8 cellular contexts compared by ENCODE assay signal in the genomic region with DNA sequence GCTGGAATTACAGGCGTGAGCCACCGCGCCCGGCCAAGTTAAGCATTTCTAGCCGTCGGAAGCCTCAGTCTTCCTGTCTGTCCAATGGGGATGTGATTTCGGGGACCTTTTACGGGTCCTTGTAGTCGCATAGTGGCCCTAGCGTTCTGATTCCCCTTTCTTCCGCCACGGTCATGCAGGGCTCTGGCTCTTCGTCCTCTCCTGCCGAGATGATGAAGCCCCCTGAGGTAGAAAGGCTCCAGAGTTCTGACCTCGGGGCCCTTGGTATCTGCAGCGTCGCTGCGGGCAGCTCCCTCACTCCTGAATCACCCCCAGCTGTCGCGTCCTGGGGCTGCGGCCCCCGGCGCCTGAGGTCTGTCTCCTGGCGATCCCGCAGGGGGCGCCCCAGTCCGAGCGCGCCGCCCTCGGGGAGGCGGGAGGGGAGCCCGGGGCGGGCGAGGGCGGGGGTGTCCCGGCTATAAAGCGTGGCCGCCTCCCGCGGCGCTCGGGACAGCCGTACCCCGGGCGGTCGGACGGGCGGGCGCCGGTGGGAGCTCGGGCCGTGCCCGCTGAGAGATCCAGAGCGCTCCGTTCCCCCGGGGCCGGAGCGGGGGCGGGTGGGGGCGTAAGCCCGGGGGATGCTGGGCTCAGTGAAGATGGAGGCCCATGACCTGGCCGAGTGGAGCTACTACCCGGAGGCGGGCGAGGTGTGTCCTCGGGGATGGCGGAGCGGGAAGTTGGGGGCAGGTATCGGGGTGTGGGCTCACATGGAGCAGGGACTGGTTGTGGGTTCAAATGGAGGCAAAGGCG. TPM values are rescaled to one million over a fixed set of nuclear protein-coding genes. Genes with fewer than 3 reads are reported as not detected.
DNase-seq lines count a peak whose midpoint lies in the region; ATAC-seq, FAIRE-seq and TF ChIP-seq lines count a peak whose summit lies in the region.

TSS of gene FOXA3 (plus strand) at position 487 of the 789 bp plus-strand sequence. CDS start at position 618, 131 bp downstream.

- peaks cover 20% of the 10 kb centered on the region for H3K27me3 Mint-ChIP-seq in activated CD4-positive, alpha-beta memory T cell treated with anti-CD3 and anti-CD28 coated beads for 36 hours

- H3K9me1 ChIP-seq in endothelial cell of umbilical vein (replicated peaks; ENCODE audit: control insufficient read depth, extremely low read depth, insufficient read depth, low read length): no peaks in the 10 kb centered on the region

- no peak for TF ChIP-seq EP300 in transverse colon (IDR thresholded peaks at IDR 0.05; ENCODE audit: low read depth)

- 1% methylated on average over 51 of the region's 71 CpGs; no CpG with 5 or more reads in 1 of the 2 donors for WGBS in transverse colon (ENCODE audit: low coverage in 1 of 2), 2 donors

- H3K27ac ChIP-seq in endothelial cell of umbilical vein (ENCODE audit: insufficient read depth, low read depth, low read length) (no peak within 1 kb of the TSS), transverse colon (peak within 1 kb of the TSS; percentile 71 to 98 (median 96))

- H3K27me3 ChIP-seq in MG63: peaks cover 34% of the 10 kb centered on the region
- peaks cover 22 to 23% of the 10 kb centered on the region in 2 experiments for H3K27me3 ChIP-seq in endothelial cell of umbilical vein (ENCODE audit: control insufficient read depth in 2 of 2, insufficient read depth in 2 of 2, low read length in 2 of 2)
- H3K27me3 ChIP-seq in transverse colon: peaks cover 13% of the 10 kb centered on the region

- H3K9me3 ChIP-seq in MG63 (0 out of 2 replicates have a peak, but pooled peaks cover 2% of the 10 kb centered on the region), endothelial cell of umbilical vein (replicated peaks; ENCODE audit: control insufficient read depth, insufficient read depth, low read length) (no peaks in the 10 kb centered on the region), transverse colon (no peaks in the 10 kb centered on the region)

- H4K20me1 ChIP-seq in endothelial cell of umbilical vein (replicated peaks; ENCODE audit: control insufficient read depth, extremely low read depth, insufficient read depth, low read length): no peaks in the 10 kb centered on the region

- POLR2A ChIA-PET in activated CD4-positive, alpha-beta memory T cell treated with anti-CD3 and anti-CD28 coated beads for 36 hours (lab: Charles Lee): interaction anchor here (0.6 to 2.8 kb wide), 9 partner anchors 12 to 153 kb away, joined by 3 to 16 read pairs (median 3); partner anchors contain the start of genes DMWD, IRF2BP1 and MYPOP
- POLR2A ChIA-PET in endothelial cell of umbilical vein (lab: Charles Lee): interaction anchor here (0.5 to 0.9 kb wide), 5 partner anchors 18 to 95 kb away, joined by 3 to 7 read pairs (median 3); partner anchors contain the start of gene SIX5

- BruUV-seq in endothelial cell of umbilical vein (replicated peaks; lab: Mats Ljungman, UMichigan): no TSS peak

- CTCF ChIA-PET in activated CD4-positive, alpha-beta memory T cell treated with anti-CD3 and anti-CD28 coated beads for 36 hours (lab: Charles Lee): interaction anchor here (0.5 to 4.0 kb wide), 19 partner anchors 10 to 425 kb away, joined by 3 to 106 read pairs (median 4); partner anchors contain the start of genes CCDC61, FBXO46, IRF2BP1 and MYPOP
- CTCF ChIA-PET in endothelial cell of umbilical vein (lab: Charles Lee): interaction anchor here (0.8 to 2.6 kb wide), 16 partner anchors 14 to 214 kb away, joined by 3 to 24 read pairs (median 4); partner anchors contain the start of genes IRF2BP1 and SIX5

- dilution Hi-C loops in endothelial cell of umbilical vein (cut with MboI; ENCODE audit: extremely low pct_ligation_motif_present, low sequenced_read_pairs): no loop called here

- H3K36me3 ChIP-seq in MG63 (peaks cover 25% of the 10 kb centered on the region), endothelial cell of umbilical vein (ENCODE audit: control insufficient read depth in 2 of 2, extremely low read depth in 1 of 2, insufficient read depth in 2 of 2, low read length in 2 of 2) (peaks cover 1 to 2% of the 10 kb centered on the region in 2 experiments), transverse colon (peaks cover 0 to 7% (median 3%) of the 10 kb centered on the region in 4 donors)

- H3K4me1 ChIP-seq in endothelial cell of umbilical vein (ENCODE audit: control insufficient read depth, extremely low read depth, insufficient read depth, low read length): peaks cover 4% of the 10 kb centered on the region
- H3K4me1 ChIP-seq in transverse colon: peaks cover 9 to 37% (median 25%) of the 10 kb centered on the region in 4 donors

- H3K4me3 Mint-ChIP-seq in activated CD4-positive, alpha-beta memory T cell treated with anti-CD3 and anti-CD28 coated beads for 36 hours: peak within 1 kb of the TSS; percentile 94

- H3K4me1 Mint-ChIP-seq in activated CD4-positive, alpha-beta memory T cell treated with anti-CD3 and anti-CD28 coated beads for 36 hours (ENCODE audit: low read depth): peaks cover 19% of the 10 kb centered on the region

- H3K36me3 Mint-ChIP-seq in activated CD4-positive, alpha-beta memory T cell treated with anti-CD3 and anti-CD28 coated beads for 36 hours: peaks cover 12% of the 10 kb centered on the region

- peaks cover 24% of the 10 kb centered on the region for H3K79me2 ChIP-seq in endothelial cell of umbilical vein (ENCODE audit: control insufficient read depth, insufficient read depth, low read length)

- peak within 1 kb of the TSS; percentile 62 for H2AFZ ChIP-seq in endothelial cell of umbilical vein (ENCODE audit: low read depth, low read length)

- ATAC-seq in Right ventricle myocardium inferior: peak; percentile 18

- no peaks in the 10 kb centered on the region for H3K9me3 Mint-ChIP-seq in activated CD4-positive, alpha-beta memory T cell treated with anti-CD3 and anti-CD28 coated beads for 36 hours

- intact Hi-C loops in Right ventricle myocardium inferior (cut with DNase I): loop anchor here (1.0 to 5.0 kb wide), 3 partner anchors 23 to 92 kb away; partner anchors contain the start of genes IRF2BP1 and MYPOP
- intact Hi-C loops in cardiac septum (cut with DNase I): loop anchor here (1.0 kb wide), 1 partner anchor 22 kb away; the partner anchor contains the start of gene IRF2BP1
- intact Hi-C loops in activated CD4-positive, alpha-beta memory T cell treated with anti-CD3 and anti-CD28 coated beads for 36 hours (cut with micrococcal nuclease): loop anchor here (1.0 to 10.0 kb wide), 11 partner anchors 12 to 367 kb away; partner anchors contain the start of genes CCDC61, DMWD, IRF2BP1 and MYPOP
- intact Hi-C loops in endothelial cell of umbilical vein (cut with micrococcal nuclease): loop anchor here (1.0 kb wide), 2 partner anchors 19 to 47 kb away; no protein-coding TSS in a partner anchor
- intact Hi-C loops in transverse colon (cut with DNase I; ENCODE audit: low total_unique reads): no loop called here

- no peak within 1 kb of the TSS for H3K9ac ChIP-seq in endothelial cell of umbilical vein (replicated peaks; ENCODE audit: extremely low read depth, insufficient read depth, low read length)

- TF ChIP-seq POLR2A in endothelial cell of umbilical vein (IDR thresholded peaks at IDR 0.05; ENCODE audit: low read depth, low read length) (no peak), transverse colon (IDR thresholded peaks at IDR 0.05) (peak; percentile 59)

- FAIRE-seq in endothelial cell of umbilical vein (lab: Jason Lieb, UNC): peak; percentile 61

- peak; percentile 74 for DNase-seq in Right ventricle myocardium inferior (ENCODE audit: missing footprints)
- DNase-seq in cardiac septum (ENCODE audit: low spot score): no peak
- DNase-seq in MG63: peak; percentile 59
- peak; percentile 79 for DNase-seq in activated CD4-positive, alpha-beta memory T cell treated with anti-CD3 and anti-CD28 coated beads for 36 hours
- peak; percentile 32 for DNase-seq in endothelial cell of umbilical vein (ENCODE audit: low read depth, low spot score)
- peak; percentile 54 for DNase-seq in myocyte (ENCODE audit: low read depth)
- DNase-seq in transverse colon: peak; percentile 85
- no peak for DNase-seq in NCI-H1048 (lab: John Stamatoyannopoulos, UW)

- peak within 1 kb of the TSS; percentile 81 for H3K4me3 ChIP-seq in MG63
- peak within 1 kb of the TSS in 2 of 3 experiments; percentile 16 to 31 for H3K4me3 ChIP-seq in endothelial cell of umbilical vein (replicated peaks in 1 of 3; ENCODE audit: insufficient read depth in 1 of 3, low read depth in 1 of 3, low read length in 3 of 3)
- H3K4me3 ChIP-seq in transverse colon: peak within 1 kb of the TSS; percentile 29 to 100 (median 90)

- TF ChIP-seq CTCF in endothelial cell of umbilical vein (IDR thresholded peaks at IDR 0.05; ENCODE audit: extremely low read depth in 1 of 2, insufficient read depth in 1 of 2, low read depth in 1 of 2, low read length in 2 of 2) (peak; percentile 56 to 65), transverse colon (IDR thresholded peaks at IDR 0.05) (peak; percentile 69 to 87 (median 75))

- H3K4me2 ChIP-seq in endothelial cell of umbilical vein (ENCODE audit: insufficient read depth, low read length): peak within 1 kb of the TSS; percentile 64

- in situ Hi-C loops in transverse colon (cut with MboI; ENCODE audit: low pct_ligation_motif_present in 1 of 4, low pct_unique_long_range_greater_than_20kb in 1 of 4, low sequenced_read_pairs in 3 of 4): no loop called here

- peak within 1 kb of the TSS; percentile 93 for H3K27ac Mint-ChIP-seq in activated CD4-positive, alpha-beta memory T cell treated with anti-CD3 and anti-CD28 coated beads for 36 hours

TF ChIP-seq in endothelial cell of umbilical vein, 7 proteins besides CTCF, POLR2A, EP300 and RAD21 (continues in another document):
- TF ChIP-seq MYC (IDR thresholded peaks at IDR 0.05; ENCODE audit: low read depth, low read length): no peak
- TF ChIP-seq GATA2 (IDR thresholded peaks at IDR 0.05; ENCODE audit: insufficient read depth, insufficient read length, low read depth, low read length): no peak

RNA-seq across cellular contexts. Expression of gene FOXA3, which starts in this region (rescaled TPM):
- total RNA-seq in Right ventricle myocardium inferior: not detected
- not detected for total RNA-seq in cardiac septum
- not detected in 2 replicates for total RNA-seq in MG63 (2014; rRNA removed; shearing (Covaris generic); ENCODE audit: low replicate concordance)
- under 1 TPM; 0.29 to 0.48 TPM for total RNA-seq in activated CD4-positive, alpha-beta memory T cell treated with anti-CD3 and anti-CD28 coated beads for 36 hours
- total RNA-seq in endothelial cell of umbilical vein: not detected in 2 replicates
- polyA plus RNA-seq in endothelial cell of umbilical vein: 0.06 TPM in 2 replicates
- 0.04 and 0.06 TPM in 2 replicates for polyA plus RNA-seq in endothelial cell of umbilical vein (2011; cell fraction: cytosol; rRNA removed)
- polyA plus RNA-seq in endothelial cell of umbilical vein (2011; cell fraction: nucleus; rRNA removed): 0.12 TPM in 1 of 2 replicates, not detected in the other
- not detected in 2 replicates for polyA plus RNA-seq in endothelial cell of umbilical vein (2012)
- polyA minus RNA-seq in endothelial cell of umbilical vein: 0.25 TPM in 1 of 2 replicates, not detected in the other
- not detected for polyA minus RNA-seq in endothelial cell of umbilical vein (2011; cell fraction: cytosol; rRNA and poly(A)+ RNA removed)
- polyA minus RNA-seq in endothelial cell of umbilical vein (2011; cell fraction: nucleus; rRNA and poly(A)+ RNA removed): not detected in 2 replicates
- total RNA-seq in myocyte: not detected in 2 replicates
- not detected for polyA plus RNA-seq in myocyte (2012)
- 10 to 100 TPM in 2 of 4 donors, 1 to 10 TPM in 2; 1.9 to 24.4 (median 9.2) TPM for total RNA-seq in transverse colon

Comparison
In these comparisons a context has a peak if more than half of its experiments do, and no peak if none do; other contexts are left out.
1. Peak in DNase-seq and ATAC-seq in Right ventricle myocardium inferior; RNA of the gene not detected or under 1 TPM.
2. Peak in DNase-seq and H3K4me3 ChIP-seq in MG63; RNA of the gene not detected or under 1 TPM.
3. Peak in DNase-seq in activated CD4-positive, alpha-beta memory T cell treated with anti-CD3 and anti-CD28 coated beads for 36 hours; RNA of the gene not detected or under 1 TPM.
4. Peak in DNase-seq, H3K4me3 ChIP-seq and H3K4me2 ChIP-seq in endothelial cell of umbilical vein; RNA of the gene not detected or under 1 TPM.
5. Peak in DNase-seq in myocyte; RNA of the gene not detected or under 1 TPM.
6. H3K4me3 ChIP-seq: peak in every context shown above with its lines; median percentile 90 in transverse colon; 81 in MG63; 24 in endothelial cell of umbilical vein.